Comparison of ENCODE assay signal across 9 cellular contexts in the genomic region with DNA sequence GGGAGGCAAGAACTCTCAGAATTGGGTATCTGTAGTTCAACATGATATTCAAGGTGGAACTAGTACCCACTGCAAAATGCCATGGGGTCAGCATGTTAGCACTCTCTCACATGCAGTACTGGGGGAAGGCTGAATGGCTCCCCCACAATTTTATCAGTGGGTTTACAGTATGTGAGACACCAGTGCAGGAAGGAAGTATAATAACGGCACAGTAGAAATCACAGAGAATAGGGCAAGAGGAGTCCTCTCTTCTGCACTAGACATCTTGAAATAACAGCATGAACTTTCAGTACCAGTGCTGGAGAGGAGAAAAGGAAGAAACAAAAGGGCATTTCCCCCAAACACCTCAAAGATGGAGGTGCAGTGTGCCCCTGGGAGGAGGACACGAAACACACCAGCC. TPM values are rescaled to one million over a fixed set of nuclear protein-coding genes. Genes with fewer than 3 reads are reported as not detected.
A peak's percentile ranks its signal among the peaks of the same experiment; 100 is the strongest.
DNase-seq lines count a peak whose midpoint lies in the region; ATAC-seq and TF ChIP-seq lines count a peak whose summit lies in the region.
"Had no signal": no experiment of that assay in that cellular context is flagged by ENCODE, and none has a peak within 500 bp of the region (broad histone marks: within the 10 kb centered on the region; RNA-seq: fewer than 3 reads in every experiment).

No MANE protein-coding gene starts in this region.

- H3K4me1 Mint-ChIP-seq in T-helper 1 cell treated with Interleukin-12 subunit alpha and Interleukin-12 subunit beta and Interleukin-4 antibody, amounts not matched to agents 30 μg/mL and 1 μg/mL, for 36 hours (ENCODE audit: low read depth) = peaks cover 51% of the 10 kb centered on the region
- H3K4me1 Mint-ChIP-seq in WTC11 = peaks cover 32% of the 10 kb centered on the region

- H3K4me3 Mint-ChIP-seq in T-helper 1 cell treated with Interleukin-12 subunit alpha and Interleukin-12 subunit beta and Interleukin-4 antibody, amounts not matched to agents 30 μg/mL and 1 μg/mL, for 36 hours = peak overlapping the region; percentile 87
- peak overlapping the region; percentile 83 for H3K4me3 Mint-ChIP-seq in WTC11

- no peak for DNase-seq in T-helper 1 cell
- no peak for DNase-seq in WTC11 (ENCODE audit: low spot score)
- no peak for DNase-seq in foreskin keratinocyte
- DNase-seq in NCI-H1417 (lab: John Stamatoyannopoulos, UW) = no peak
- DNase-seq in left lobe of liver (ENCODE audit: low spot score) = no peak
- DNase-seq in activated effector memory CD4-positive, alpha-beta T cell treated with Interleukin-2 at 50 U/mL for 16 hours = no peak
- DNase-seq: testis had no signal

- POLR2A ChIA-PET in WTC11 (lab: Charles Lee) = interaction anchor here (0.9 to 3.7 kb wide), 10 partner anchors 9 to 146 kb away, joined by 3 to 83 read pairs (median 4); a partner anchor contains a TSS

- H3K4me1 ChIP-seq in foreskin keratinocyte (peaks cover 9% of the 10 kb centered on the region), stomach smooth muscle (ENCODE audit: control insufficient read depth, insufficient read depth, low read length) (peaks cover 20% of the 10 kb centered on the region)

- H3K4me3 ChIP-seq in stomach smooth muscle (ENCODE audit: low read length in 2 of 2) = peak overlapping the region in 1 of 2 donors; percentile 89

- H3K9ac ChIP-seq in stomach smooth muscle (ENCODE audit: low read length in 2 of 2) = no peak overlapping the region

- H3K27ac Mint-ChIP-seq in T-helper 1 cell treated with Interleukin-12 subunit alpha and Interleukin-12 subunit beta and Interleukin-4 antibody, amounts not matched to agents 30 μg/mL and 1 μg/mL, for 36 hours = peak overlapping the region; percentile 80
- H3K27ac Mint-ChIP-seq in WTC11 = peak overlapping the region; percentile 61

- no peaks in the 10 kb centered on the region for H3K27me3 Mint-ChIP-seq in T-helper 1 cell treated with Interleukin-12 subunit alpha and Interleukin-12 subunit beta and Interleukin-4 antibody, amounts not matched to agents 30 μg/mL and 1 μg/mL, for 36 hours (ENCODE audit: low read depth)
- no peaks in the 10 kb centered on the region for H3K27me3 Mint-ChIP-seq in WTC11 (ENCODE audit: low read depth)

- H3K9me3 Mint-ChIP-seq in T-helper 1 cell treated with Interleukin-12 subunit alpha and Interleukin-12 subunit beta and Interleukin-4 antibody, amounts not matched to agents 30 μg/mL and 1 μg/mL, for 36 hours = no peaks in the 10 kb centered on the region
- no peaks in the 10 kb centered on the region for H3K9me3 Mint-ChIP-seq in WTC11

- H3K27me3 ChIP-seq in foreskin keratinocyte = no peaks in the 10 kb centered on the region
- no peaks in the 10 kb centered on the region for H3K27me3 ChIP-seq in stomach smooth muscle (ENCODE audit: control insufficient read depth in 1 of 2, insufficient read depth in 2 of 2, low read length in 2 of 2)
- H3K27me3 ChIP-seq: testis had no signal

- peaks cover 36 to 45% of the 10 kb centered on the region in 2 donors for H3K36me3 ChIP-seq in stomach smooth muscle (ENCODE audit: control insufficient read depth in 2 of 2, insufficient read depth in 2 of 2, low read length in 2 of 2)

- TF ChIP-seq CTCF in WTC11 (IDR thresholded peaks at IDR 0.05) = no peak
- TF ChIP-seq CTCF in foreskin keratinocyte (conservative IDR thresholded peaks at IDR 0.05) = no peak

- H3K27ac ChIP-seq in foreskin keratinocyte (no peak overlapping the region), stomach smooth muscle (ENCODE audit: low read length) (peak overlapping the region; percentile 69)

- H3K36me3 Mint-ChIP-seq in T-helper 1 cell treated with Interleukin-12 subunit alpha and Interleukin-12 subunit beta and Interleukin-4 antibody, amounts not matched to agents 30 μg/mL and 1 μg/mL, for 36 hours (ENCODE audit: low read depth) = peaks cover 72% of the 10 kb centered on the region
- peaks cover 50% of the 10 kb centered on the region for H3K36me3 Mint-ChIP-seq in WTC11

- ATAC-seq in WTC11 (no peak), foreskin keratinocyte (peak; percentile 5), left lobe of liver (no peak)

- H3K9me3 ChIP-seq in stomach smooth muscle (ENCODE audit: control insufficient read depth in 2 of 2, low read length in 2 of 2) = no peaks in the 10 kb centered on the region
- H3K9me3 ChIP-seq: testis had no signal

- CTCF ChIA-PET in WTC11 (lab: Charles Lee) = interaction anchor here (0.6 to 4.4 kb wide), 22 partner anchors 11 to 486 kb away, joined by 3 to 76 read pairs (median 6); a partner anchor contains a TSS

TF ChIP-seq in WTC11, 78 proteins besides CTCF, POLR2A, EP300 and RAD21:
- TF ChIP-seq, protein P1, sequence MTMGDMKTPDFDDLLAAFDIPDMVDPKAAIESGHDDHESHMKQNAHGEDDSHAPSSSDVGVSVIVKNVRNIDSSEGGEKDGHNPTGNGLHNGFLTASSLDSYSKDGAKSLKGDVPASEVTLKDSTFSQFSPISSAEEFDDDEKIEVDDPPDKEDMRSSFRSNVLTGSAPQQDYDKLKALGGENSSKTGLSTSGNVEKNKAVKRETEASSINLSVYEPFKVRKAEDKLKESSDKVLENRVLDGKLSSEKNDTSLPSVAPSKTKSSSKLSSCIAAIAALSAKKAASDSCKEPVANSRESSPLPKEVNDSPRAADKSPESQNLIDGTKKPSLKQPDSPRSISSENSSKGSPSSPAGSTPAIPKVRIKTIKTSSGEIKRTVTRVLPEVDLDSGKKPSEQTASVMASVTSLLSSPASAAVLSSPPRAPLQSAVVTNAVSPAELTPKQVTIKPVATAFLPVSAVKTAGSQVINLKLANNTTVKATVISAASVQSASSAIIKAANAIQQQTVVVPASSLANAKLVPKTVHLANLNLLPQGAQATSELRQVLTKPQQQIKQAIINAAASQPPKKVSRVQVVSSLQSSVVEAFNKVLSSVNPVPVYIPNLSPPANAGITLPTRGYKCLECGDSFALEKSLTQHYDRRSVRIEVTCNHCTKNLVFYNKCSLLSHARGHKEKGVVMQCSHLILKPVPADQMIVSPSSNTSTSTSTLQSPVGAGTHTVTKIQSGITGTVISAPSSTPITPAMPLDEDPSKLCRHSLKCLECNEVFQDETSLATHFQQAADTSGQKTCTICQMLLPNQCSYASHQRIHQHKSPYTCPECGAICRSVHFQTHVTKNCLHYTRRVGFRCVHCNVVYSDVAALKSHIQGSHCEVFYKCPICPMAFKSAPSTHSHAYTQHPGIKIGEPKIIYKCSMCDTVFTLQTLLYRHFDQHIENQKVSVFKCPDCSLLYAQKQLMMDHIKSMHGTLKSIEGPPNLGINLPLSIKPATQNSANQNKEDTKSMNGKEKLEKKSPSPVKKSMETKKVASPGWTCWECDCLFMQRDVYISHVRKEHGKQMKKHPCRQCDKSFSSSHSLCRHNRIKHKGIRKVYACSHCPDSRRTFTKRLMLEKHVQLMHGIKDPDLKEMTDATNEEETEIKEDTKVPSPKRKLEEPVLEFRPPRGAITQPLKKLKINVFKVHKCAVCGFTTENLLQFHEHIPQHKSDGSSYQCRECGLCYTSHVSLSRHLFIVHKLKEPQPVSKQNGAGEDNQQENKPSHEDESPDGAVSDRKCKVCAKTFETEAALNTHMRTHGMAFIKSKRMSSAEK (CRISPR knock-in tag; IDR thresholded peaks at IDR 0.05; ENCODE audit: borderline replicate concordance) = 0 out of 2 replicates have a peak, but pooled peaks have one; percentile 18
- TF ChIP-seq, protein P2, sequence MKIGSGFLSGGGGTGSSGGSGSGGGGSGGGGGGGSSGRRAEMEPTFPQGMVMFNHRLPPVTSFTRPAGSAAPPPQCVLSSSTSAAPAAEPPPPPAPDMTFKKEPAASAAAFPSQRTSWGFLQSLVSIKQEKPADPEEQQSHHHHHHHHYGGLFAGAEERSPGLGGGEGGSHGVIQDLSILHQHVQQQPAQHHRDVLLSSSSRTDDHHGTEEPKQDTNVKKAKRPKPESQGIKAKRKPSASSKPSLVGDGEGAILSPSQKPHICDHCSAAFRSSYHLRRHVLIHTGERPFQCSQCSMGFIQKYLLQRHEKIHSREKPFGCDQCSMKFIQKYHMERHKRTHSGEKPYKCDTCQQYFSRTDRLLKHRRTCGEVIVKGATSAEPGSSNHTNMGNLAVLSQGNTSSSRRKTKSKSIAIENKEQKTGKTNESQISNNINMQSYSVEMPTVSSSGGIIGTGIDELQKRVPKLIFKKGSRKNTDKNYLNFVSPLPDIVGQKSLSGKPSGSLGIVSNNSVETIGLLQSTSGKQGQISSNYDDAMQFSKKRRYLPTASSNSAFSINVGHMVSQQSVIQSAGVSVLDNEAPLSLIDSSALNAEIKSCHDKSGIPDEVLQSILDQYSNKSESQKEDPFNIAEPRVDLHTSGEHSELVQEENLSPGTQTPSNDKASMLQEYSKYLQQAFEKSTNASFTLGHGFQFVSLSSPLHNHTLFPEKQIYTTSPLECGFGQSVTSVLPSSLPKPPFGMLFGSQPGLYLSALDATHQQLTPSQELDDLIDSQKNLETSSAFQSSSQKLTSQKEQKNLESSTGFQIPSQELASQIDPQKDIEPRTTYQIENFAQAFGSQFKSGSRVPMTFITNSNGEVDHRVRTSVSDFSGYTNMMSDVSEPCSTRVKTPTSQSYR (CRISPR knock-in tag; IDR thresholded peaks at IDR 0.05) = no peak
- no peak for TF ChIP-seq GTF2I (CRISPR knock-in tag; conservative IDR thresholded peaks at IDR 0.05)

RNA-seq across cellular contexts. Expression of a gene that starts 1.5 kb away (rescaled TPM):
- total RNA-seq in WTC11 (2021) (28.9 to 36.7 TPM (median 30.8 TPM) in 3 replicates), foreskin keratinocyte (76.7 and 77.0 TPM in 2 replicates), left lobe of liver (18.4 TPM)
- 72.9 and 79.6 TPM in 2 replicates for polyA plus RNA-seq in foreskin keratinocyte

RNA-seq across cellular contexts. Expression of a gene that starts 8.9 kb away (rescaled TPM):
- total RNA-seq in WTC11 (2021) = 2,159 to 2,172 TPM (median 2,171 TPM) in 3 replicates
- total RNA-seq in foreskin keratinocyte = 1,007 and 1,222 TPM in 2 replicates
- 607 and 798 TPM in 2 replicates for polyA plus RNA-seq in foreskin keratinocyte
- total RNA-seq in left lobe of liver = 187 TPM

RNA-seq across cellular contexts. Expression of a gene that starts 9.5 kb away (rescaled TPM):
- total RNA-seq in WTC11 (2021) (8.3 to 10.4 TPM (median 10.3 TPM) in 3 replicates), foreskin keratinocyte (15.8 and 16.8 TPM in 2 replicates), left lobe of liver (2.8 TPM)
- 16.9 and 18.7 TPM in 2 replicates for polyA plus RNA-seq in foreskin keratinocyte

RNA-seq across cellular contexts. Expression of a gene that starts 14.4 kb away (rescaled TPM):
- total RNA-seq in WTC11 (2021) = 5.5 to 5.6 TPM (median 5.5 TPM) in 3 replicates
- under 0.01 TPM in 1 of 2 replicates, not detected in the other for total RNA-seq in foreskin keratinocyte
- 0.01 TPM in 1 of 2 replicates, not detected in the other for polyA plus RNA-seq in foreskin keratinocyte
- total RNA-seq in left lobe of liver = not detected

RNA-seq across cellular contexts. Expression of a gene that starts 32.5 kb away (rescaled TPM):
- total RNA-seq in WTC11 (2021) (131 to 139 TPM (median 132 TPM) in 3 replicates), foreskin keratinocyte (34.6 and 42.2 TPM in 2 replicates), left lobe of liver (37.5 TPM)
- polyA plus RNA-seq in foreskin keratinocyte = 42.1 and 50.9 TPM in 2 replicates
